In the genomic region with DNA sequence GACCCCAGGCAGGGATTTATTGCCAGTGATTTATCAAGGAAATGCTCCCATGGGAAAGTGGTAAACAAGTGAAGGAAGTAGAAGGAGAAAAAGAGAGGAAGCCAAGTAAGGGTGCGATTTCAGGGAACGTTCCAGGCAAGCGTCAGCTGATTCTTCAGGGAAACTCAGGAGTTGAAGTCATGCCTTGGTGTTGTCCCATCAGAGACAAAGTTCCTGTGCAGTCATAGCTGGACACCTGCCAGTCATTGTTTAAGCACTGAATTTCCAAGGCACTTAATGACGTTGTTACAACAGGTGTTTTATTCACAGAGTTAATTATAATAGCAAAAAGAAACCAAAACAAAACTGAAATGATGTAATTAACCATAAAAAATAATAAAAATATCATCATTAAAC, we compare ENCODE assay signal across 12 cellular contexts.
A peak's percentile ranks its signal among the peaks of the same experiment; 100 is the strongest.
DNase-seq lines count a peak whose midpoint lies in the region; ATAC-seq, FAIRE-seq and TF ChIP-seq lines count a peak whose summit lies in the region.
"Had no signal": no experiment of that assay in that cellular context is flagged by ENCODE, and none has a peak within 500 bp of the region (broad histone marks: within the 10 kb centered on the region; RNA-seq: fewer than 3 reads in every experiment).

No MANE protein-coding gene starts in this region.

- H3K4me2 ChIP-seq in astrocyte (ENCODE audit: low read length): no peak overlapping the region

- H3K27ac Mint-ChIP-seq in astrocyte (ENCODE audit: unreplicated experiment): peak overlapping the region; percentile 9
- no peak overlapping the region for H3K27ac Mint-ChIP-seq in activated T-helper 17 cell treated with anti-CD3 and anti-CD28 coated beads, Interleukin-2, amount 50 U/mL, for 72 hours
- H3K27ac Mint-ChIP-seq: activated naive CD8-positive, alpha-beta T cell treated with anti-CD3 and anti-CD28 coated beads for 36 hours; activated T-cell treated with anti-CD3 and anti-CD28 coated beads, Interleukin-2, amount 50 U/mL, for 24 hours had no signal

- intact Hi-C loops in tibial artery (cut with DNase I; ENCODE audit: low total_unique reads): no loop called here

- no peaks in the 10 kb centered on the region for H3K9me3 Mint-ChIP-seq in astrocyte (ENCODE audit: unreplicated experiment)
- no peaks in the 10 kb centered on the region for H3K9me3 Mint-ChIP-seq in activated T-helper 17 cell treated with anti-CD3 and anti-CD28 coated beads, Interleukin-2, amount 50 U/mL, for 72 hours
- H3K9me3 Mint-ChIP-seq: activated naive CD8-positive, alpha-beta T cell treated with anti-CD3 and anti-CD28 coated beads for 36 hours; activated T-cell treated with anti-CD3 and anti-CD28 coated beads, Interleukin-2, amount 50 U/mL, for 24 hours had no signal

- H3K9me3 ChIP-seq in astrocyte (ENCODE audit: insufficient read depth, low read depth, low read length): no peaks in the 10 kb centered on the region
- H3K9me3 ChIP-seq in tibial artery: no peaks in the 10 kb centered on the region

- H3K4me3 Mint-ChIP-seq in astrocyte (ENCODE audit: unreplicated experiment): no peak overlapping the region
- no peak overlapping the region for H3K4me3 Mint-ChIP-seq in activated T-helper 17 cell treated with anti-CD3 and anti-CD28 coated beads, Interleukin-2, amount 50 U/mL, for 72 hours
- H3K4me3 Mint-ChIP-seq: activated naive CD8-positive, alpha-beta T cell treated with anti-CD3 and anti-CD28 coated beads for 36 hours; activated T-cell treated with anti-CD3 and anti-CD28 coated beads, Interleukin-2, amount 50 U/mL, for 24 hours had no signal

- TF ChIP-seq CTCF in astrocyte (IDR thresholded peaks at IDR 0.05; ENCODE audit: insufficient read depth, low read depth, low read length) (no peak), tibial artery (IDR thresholded peaks at IDR 0.05) (no peak)

- no peaks in the 10 kb centered on the region for H3K27me3 Mint-ChIP-seq in astrocyte (ENCODE audit: low read depth, unreplicated experiment)
- H3K27me3 Mint-ChIP-seq in activated T-helper 17 cell treated with anti-CD3 and anti-CD28 coated beads, Interleukin-2, amount 50 U/mL, for 72 hours: peaks cover 8% of the 10 kb centered on the region

- H3K4me3 ChIP-seq in astrocyte (ENCODE audit: insufficient read depth, low read depth, low read length) (no peak overlapping the region), tibial artery (no peak overlapping the region)

- H2AFZ ChIP-seq in astrocyte (ENCODE audit: low read depth, low read length): peak overlapping the region; percentile 58

- H3K4me1 Mint-ChIP-seq in astrocyte (ENCODE audit: low read depth, unreplicated experiment): no peaks in the 10 kb centered on the region
- no peaks in the 10 kb centered on the region for H3K4me1 Mint-ChIP-seq in activated T-helper 17 cell treated with anti-CD3 and anti-CD28 coated beads, Interleukin-2, amount 50 U/mL, for 72 hours

- no peak overlapping the region for H3K9ac ChIP-seq in astrocyte (ENCODE audit: low read length)

- H4K20me1 ChIP-seq in astrocyte (ENCODE audit: insufficient read depth, low read length): no peaks in the 10 kb centered on the region

- H3K27me3 ChIP-seq in astrocyte (ENCODE audit: insufficient read depth, low read length): no peaks in the 10 kb centered on the region
- no peaks in the 10 kb centered on the region for H3K27me3 ChIP-seq in tibial artery

- ATAC-seq in GM21360 (IDR thresholded peaks at IDR 0.05; ENCODE audit: unreplicated experiment): no peak
- no peak for ATAC-seq in activated T-helper 17 cell treated with anti-CD3 and anti-CD28 coated beads, Interleukin-2, amount 50 U/mL, for 72 hours (replicated peaks)

- FAIRE-seq in HTR-8/SVneo (lab: Jason Lieb, UNC): peak; percentile 42
- no peak for FAIRE-seq in astrocyte (lab: Jason Lieb, UNC)
- FAIRE-seq: keratinocyte had no signal

- H3K79me2 ChIP-seq in astrocyte (ENCODE audit: insufficient read depth, low read length): no peaks in the 10 kb centered on the region

- H3K4me1 ChIP-seq in astrocyte (ENCODE audit: insufficient read depth, low read length) (no peaks in the 10 kb centered on the region), tibial artery (no peaks in the 10 kb centered on the region)

- H3K36me3 ChIP-seq in astrocyte (ENCODE audit: insufficient read depth, low read length) (no peaks in the 10 kb centered on the region), tibial artery (no peaks in the 10 kb centered on the region)

- DNase-seq in HTR-8/SVneo (ENCODE audit: insufficient read length, low spot score) (no peak), astrocyte (ENCODE audit: low read depth) (peak; percentile 6), glomerular visceral epithelial cell (ENCODE audit: extremely low spot score) (peak; percentile 16), renal cortical epithelial cell (ENCODE audit: low read depth) (peak; percentile 83), tibial artery (no peak)
- DNase-seq: activated CD4-positive, alpha-beta T cell treated with anti-CD3 and anti-CD28 coated beads, Interleukin-2, amount 50 U/mL, for 48 hours; activated naive CD8-positive, alpha-beta T cell treated with anti-CD3 and anti-CD28 coated beads for 36 hours; activated T-cell treated with anti-CD3 and anti-CD28 coated beads, Interleukin-2, amount 50 U/mL, for 24 hours; NCI-H524 treated with DMSO at 0.1 percent for 48 hours had no signal

- H3K36me3 Mint-ChIP-seq in astrocyte (ENCODE audit: low read depth, unreplicated experiment): no peaks in the 10 kb centered on the region
- H3K36me3 Mint-ChIP-seq in activated T-helper 17 cell treated with anti-CD3 and anti-CD28 coated beads, Interleukin-2, amount 50 U/mL, for 72 hours (ENCODE audit: low read depth): no peaks in the 10 kb centered on the region
- H3K36me3 Mint-ChIP-seq: activated naive CD8-positive, alpha-beta T cell treated with anti-CD3 and anti-CD28 coated beads for 36 hours had no signal

- H3K27ac ChIP-seq in astrocyte (ENCODE audit: low read depth, low read length) (no peak overlapping the region), tibial artery (no peak overlapping the region)

Comparison
In these comparisons a context has a peak if more than half of its experiments do, and no peak if none do; other contexts are left out.
1. DNase-seq: peak in astrocyte (single experiment), glomerular visceral epithelial cell (single experiment) and renal cortical epithelial cell (single experiment); none in HTR-8/SVneo (single experiment) and tibial artery (0 of 2).